21 cellular contexts compared by ENCODE assay signal in genomic region chr15:67826717-67827560, GRCh38. TPM values are rescaled to one million over a fixed set of nuclear protein-coding genes. Genes with fewer than 3 reads are reported as not detected.
DNase-seq lines count a peak whose midpoint lies in the region; ATAC-seq and TF ChIP-seq lines count a peak whose summit lies in the region.
"Had no signal": no experiment of that assay in that cellular context is flagged by ENCODE, and none has a peak within 500 bp of the region (broad histone marks: within the 10 kb centered on the region; RNA-seq: fewer than 3 reads in every experiment).

No MANE protein-coding gene starts in this region.

- no peak overlapping the region for H3K9ac ChIP-seq in iPS-15b (ENCODE audit: low read depth, low read length)
- H3K9ac ChIP-seq: GM23248 had no signal

- no peak overlapping the region for H3K27ac ChIP-seq in RWPE2 (ENCODE audit: poor library complexity, severe bottlenecking)
- no peak overlapping the region for H3K27ac ChIP-seq in spleen
- H3K27ac ChIP-seq: adrenal gland, GM23248, WERI-Rb-1 had no signal

- H3K4me1 ChIP-seq in RWPE2 (ENCODE audit: insufficient read depth, poor library complexity, severe bottlenecking): no peaks in the 10 kb centered on the region
- H3K4me1 ChIP-seq in iPS-15b (ENCODE audit: control insufficient read depth, insufficient read depth, low read length): peaks cover 11% of the 10 kb centered on the region
- H3K4me1 ChIP-seq in spleen: peaks cover 28 to 88% (median 80%) of the 10 kb centered on the region in 6 donors

- WGBS in spleen, 5 donors: 6 to 9% (median 7%) methylated on average over 18 to 88 of the region's 88 CpGs; no CpG with 5 or more reads in 1 of the 5 donors

- H3K27me3 ChIP-seq in RWPE2 (ENCODE audit: insufficient read depth, poor library complexity, severe bottlenecking): peaks cover 95% of the 10 kb centered on the region
- H3K27me3 ChIP-seq in iPS-15b (ENCODE audit: control insufficient read depth, insufficient read depth, low read length): peaks cover 92% of the 10 kb centered on the region
- peaks cover 41 to 100% (median 100%) of the 10 kb centered on the region in 7 donors for H3K27me3 ChIP-seq in spleen (replicated peaks in 1 of 7)

- TF ChIP-seq CTCF in RWPE2 (IDR thresholded peaks at IDR 0.05; ENCODE audit: poor library complexity, severe bottlenecking) (no peak), spleen (IDR thresholded peaks at IDR 0.05 in 8 of 11, conservative IDR thresholded peaks at IDR 0.05 in 3 of 11) (no peak)

- no peak for TF ChIP-seq POLR2A in spleen (IDR thresholded peaks at IDR 0.05)

- peak; percentile 16 for DNase-seq in activated CD4-positive, alpha-beta T cell treated with anti-CD3 and anti-CD28 coated beads for 48 hours
- DNase-seq in activated CD4-positive, alpha-beta T cell treated with anti-CD3 and anti-CD28 coated beads for 4 hours: no peak
- DNase-seq in RWPE2 (ENCODE audit: low spot score) (peak; percentile 57), spleen (peak; percentile 56), T-helper 1 cell (no peak), AG20443 (ENCODE audit: low spot score) (no peak), hippocampal formation (lab: John Stamatoyannopoulos, UW) (no peak)
- DNase-seq: central memory CD4-positive, alpha-beta T cell; DMS79 treated with DMSO at 0.1 percent for 48 hours; effector CD4-positive, alpha-beta T cell; GM23248; NCI-H345; T-cell; trophoblast cell; WERI-Rb-1 had no signal

- H3K9me3 ChIP-seq in RWPE2 (ENCODE audit: severe bottlenecking): no peaks in the 10 kb centered on the region
- no peaks in the 10 kb centered on the region for H3K9me3 ChIP-seq in iPS-15b (ENCODE audit: control insufficient read depth, insufficient read depth, low read length)
- peaks cover 0 to 16% (median 0%) of the 10 kb centered on the region in 8 donors for H3K9me3 ChIP-seq in spleen
- H3K9me3 ChIP-seq: adrenal gland had no signal

- H3K4me3 ChIP-seq in RWPE2 (ENCODE audit: severe bottlenecking) (no peak overlapping the region), iPS-15b (ENCODE audit: low read depth, low read length) (peak overlapping the region; percentile 48), spleen (peak overlapping the region in 4 of 8 donors; percentile 12 to 56 (median 17))
- H3K4me3 ChIP-seq: GM23248 had no signal

- peak; percentile 14 for ATAC-seq in RWPE2 (ENCODE audit: low read depth)
- ATAC-seq: stimulated activated memory B cell treated with anti-CD40 and anti-IgM and Interleukin-4, amounts not matched to agents 10 μg/mL and 1 μg/mL and 100 μg/mL, for 72 hours had no signal

- H3K36me3 ChIP-seq in RWPE2 (ENCODE audit: low read depth) (no peaks in the 10 kb centered on the region), iPS-15b (ENCODE audit: control insufficient read depth, insufficient read depth, low read length) (no peaks in the 10 kb centered on the region), spleen (no peaks in the 10 kb centered on the region)
- H3K36me3 ChIP-seq: adrenal gland, WERI-Rb-1 had no signal

- intact Hi-C loops in spleen (cut with DNase I; ENCODE audit: low total_unique reads): no loop called here

RNA-seq across cellular contexts. Expression of gene SKOR1, which starts 1.6 kb away (rescaled TPM):
- total RNA-seq in spleen: 1 to 10 TPM in 1 of 7 donors, under 1 TPM in 6; 0.17 to 1.1 (median 0.57) TPM
- under 1 TPM; 0.06 to 0.29 (median 0.20) TPM for polyA plus RNA-seq in spleen
- polyA plus RNA-seq: CD4-positive, CD25-positive, alpha-beta regulatory T cell; GM23248 had no signal

RNA-seq across cellular contexts. Expression of gene RNU6-1, which starts 12.9 kb away (rescaled TPM):
- total RNA-seq in spleen: not detected
- polyA plus RNA-seq in spleen: not detected
- total RNA-seq: activated T-helper 2 cell treated with anti-CD3 and anti-CD28 coated beads, Interferon-gamma antibody, Interleukin-2, Interleukin-4, amounts not matched to agents 10 μg/mL and 5 μg/mL and 100 μg/mL, durations not matched to agents 14 hours and 24 hours and 36 hours; adrenal gland; CD4-positive, CD25-positive, alpha-beta regulatory T cell; GM23248; neural crest cell; T-cell had no signal
- polyA plus RNA-seq: adrenal gland; CD4-positive, CD25-positive, alpha-beta regulatory T cell; GM23248 had no signal

Comparison
In these comparisons a context has a peak if more than half of its experiments do, and no peak if none do; other contexts are left out.
1. DNase-seq: peak in activated CD4-positive, alpha-beta T cell treated with anti-CD3 and anti-CD28 coated beads for 48 hours (single experiment), RWPE2 (single experiment) and spleen (single experiment); none in activated CD4-positive, alpha-beta T cell treated with anti-CD3 and anti-CD28 coated beads for 4 hours (0 of 2), T-helper 1 cell (0 of 5), AG20443 (single experiment) and hippocampal formation (0 of 2).